ENCODE assay signal across 22 cellular contexts in the genomic region with DNA sequence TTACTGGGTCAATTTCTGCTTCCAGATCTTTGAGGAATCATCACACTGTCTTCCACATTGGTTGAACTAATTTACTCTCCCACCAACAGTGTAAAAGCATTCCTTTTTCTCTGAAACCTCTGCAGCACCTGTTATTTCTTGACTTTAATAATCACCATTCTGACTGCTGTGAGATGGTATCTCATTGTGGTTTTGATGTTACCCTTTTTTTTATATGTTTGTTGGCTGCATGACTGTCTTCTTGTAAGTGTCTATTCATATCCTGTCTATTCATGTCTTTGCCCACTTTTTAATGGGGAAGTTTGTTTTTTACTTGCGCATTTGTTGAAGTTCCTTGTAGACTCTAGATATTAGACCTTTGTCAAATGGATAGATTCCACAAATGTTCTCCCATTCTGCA.
DNase-seq lines count a peak whose midpoint lies in the region; ATAC-seq and TF ChIP-seq lines count a peak whose summit lies in the region.
"Had no signal": no experiment of that assay in that cellular context is flagged by ENCODE, and none has a peak within 500 bp of the region (broad histone marks: within the 10 kb centered on the region; RNA-seq: fewer than 3 reads in every experiment).

No MANE protein-coding gene starts in this region.

- H3K4me1 ChIP-seq in SK-N-SH (ENCODE audit: control insufficient read depth in 1 of 2, insufficient read depth in 2 of 2, low read depth in 1 of 2, low read length in 1 of 2) (peaks cover 0 to 5% of the 10 kb centered on the region in 2 experiments; a peak in 2 of 4 replicates), gastrocnemius medialis (no peaks in the 10 kb centered on the region)
- H3K4me1 ChIP-seq: BE2C, SJSA1 had no signal

- H3K9me3 ChIP-seq in SK-N-SH: no peaks in the 10 kb centered on the region
- H3K9me3 ChIP-seq in gastrocnemius medialis: no peaks in the 10 kb centered on the region
- H3K9me3 ChIP-seq: BE2C, SJSA1 had no signal

- POLR2A ChIA-PET in SK-N-SH (lab: Yijun Ruan, JAX): no interaction called here

- no peak overlapping the region for H3K9ac ChIP-seq in SK-N-SH

- H3K4me3 ChIP-seq in SK-N-SH (ENCODE audit: low read depth in 2 of 2, low read length in 1 of 2): no peak overlapping the region
- H3K4me3 ChIP-seq in fibroblast of mammary gland (ENCODE audit: control insufficient read depth, low read depth, low read length): no peak overlapping the region
- no peak overlapping the region for H3K4me3 ChIP-seq in skeletal muscle cell (ENCODE audit: low read depth, low read length)
- no peak overlapping the region for H3K4me3 ChIP-seq in gastrocnemius medialis
- H3K4me3 ChIP-seq: SJSA1 had no signal

- ATAC-seq in SK-N-SH treated with all-trans-retinoic acid at 6 μM for 48 hours (no peak), gastrocnemius medialis (no peak), HG02588 (IDR thresholded peaks at IDR 0.05; ENCODE audit: unreplicated experiment) (no peak), GM19324 (IDR thresholded peaks at IDR 0.05; ENCODE audit: low FRiP score, unreplicated experiment) (no peak)

- TF ChIP-seq POLR2A in gastrocnemius medialis (IDR thresholded peaks at IDR 0.05): no peak

- H3F3A ChIP-seq in SK-N-SH (replicated peaks; ENCODE audit: insufficient read depth): peaks cover 3% of the 10 kb centered on the region

- H3K9me2 ChIP-seq in SK-N-SH: no peaks in the 10 kb centered on the region

- no peaks in the 10 kb centered on the region for H4K20me1 ChIP-seq in SK-N-SH (ENCODE audit: insufficient read depth)

- no peaks in the 10 kb centered on the region for H3K79me2 ChIP-seq in SK-N-SH (ENCODE audit: insufficient read depth)

- intact Hi-C loops in gastrocnemius medialis (cut with DNase I; ENCODE audit: low total_unique reads): no loop called here

- DNase-seq in SK-N-SH (no peak), M059J (ENCODE audit: low read depth) (peak; percentile 20), fibroblast of mammary gland (ENCODE audit: low read depth) (peak; percentile 9), skeletal muscle cell (ENCODE audit: low read depth) (peak; percentile 8), gastrocnemius medialis (no peak)
- DNase-seq: 8988T; ACHN; BE2C; CD8-positive, alpha-beta memory T cell; DMS79 treated with DMSO at 0.1 percent for 48 hours; HCEC 1CT; KBM-7; NCI-H1092 treated with DMSO at 0.1 percent for 48 hours; NCI-H1436; NCI-H187; NCI-H446; NCI-H524 treated with DMSO at 0.1 percent for 48 hours; NCI-H774 had no signal

- H3K4me2 ChIP-seq in SK-N-SH: no peak overlapping the region

- H2AFZ ChIP-seq in SK-N-SH (ENCODE audit: low read depth): no peak overlapping the region

- TF ChIP-seq RAD21 in SK-N-SH (IDR thresholded peaks at IDR 0.05; ENCODE audit: low read length): no peak

- H3K36me3 ChIP-seq in SK-N-SH (replicated peaks in 1 of 2; ENCODE audit: control insufficient read depth in 1 of 2, insufficient read depth in 2 of 2, low read length in 1 of 2): peaks cover 3 to 25% of the 10 kb centered on the region in 2 experiments
- no peaks in the 10 kb centered on the region for H3K36me3 ChIP-seq in gastrocnemius medialis
- H3K36me3 ChIP-seq: BE2C had no signal

- TF ChIP-seq EP300 in SK-N-SH (IDR thresholded peaks at IDR 0.05; ENCODE audit: borderline replicate concordance in 1 of 2, low read depth in 1 of 2, low read length in 1 of 2): no peak

- in situ Hi-C loops in gastrocnemius medialis (cut with MboI; ENCODE audit: low sequenced_read_pairs in 4 of 4): no loop called here

- H3K27ac ChIP-seq in SK-N-SH (ENCODE audit: low read depth in 2 of 2, low read length in 1 of 2) (no peak overlapping the region), gastrocnemius medialis (no peak overlapping the region)
- H3K27ac ChIP-seq: SJSA1 had no signal

- no peak for TF ChIP-seq CTCF in SK-N-SH (IDR thresholded peaks at IDR 0.05)
- no peak for TF ChIP-seq CTCF in fibroblast of mammary gland (conservative IDR thresholded peaks at IDR 0.05; ENCODE audit: control insufficient read depth, insufficient read depth, low read depth, low read length)
- no peak for TF ChIP-seq CTCF in gastrocnemius medialis (IDR thresholded peaks at IDR 0.05 in 4 of 5, conservative IDR thresholded peaks at IDR 0.05 in 1 of 5)

- WGBS in SK-N-SH (ENCODE audit: low lambda C conversion rate): 100% methylated on average over 1 of the region's 1 CpG

- H3K27me3 ChIP-seq in SK-N-SH (ENCODE audit: insufficient read depth) (no peaks in the 10 kb centered on the region), gastrocnemius medialis (no peaks in the 10 kb centered on the region)
- H3K27me3 ChIP-seq: SJSA1 had no signal

- CTCF ChIA-PET in SK-N-SH (lab: Yijun Ruan, JAX): no interaction called here

TF ChIP-seq in SK-N-SH, 30 proteins besides CTCF, POLR2A, EP300 and RAD21:
- TF ChIP-seq, protein P1, sequence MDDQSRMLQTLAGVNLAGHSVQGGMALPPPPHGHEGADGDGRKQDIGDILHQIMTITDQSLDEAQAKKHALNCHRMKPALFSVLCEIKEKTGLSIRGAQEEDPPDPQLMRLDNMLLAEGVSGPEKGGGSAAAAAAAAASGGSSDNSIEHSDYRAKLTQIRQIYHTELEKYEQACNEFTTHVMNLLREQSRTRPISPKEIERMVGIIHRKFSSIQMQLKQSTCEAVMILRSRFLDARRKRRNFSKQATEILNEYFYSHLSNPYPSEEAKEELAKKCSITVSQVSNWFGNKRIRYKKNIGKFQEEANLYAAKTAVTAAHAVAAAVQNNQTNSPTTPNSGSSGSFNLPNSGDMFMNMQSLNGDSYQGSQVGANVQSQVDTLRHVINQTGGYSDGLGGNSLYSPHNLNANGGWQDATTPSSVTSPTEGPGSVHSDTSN (IDR thresholded peaks at IDR 0.05): peak; percentile 15; the same call in 1 of the 2 replicates
- no peak for TF ChIP-seq FOXM1 (IDR thresholded peaks at IDR 0.05; ENCODE audit: low read depth)
- peak; percentile 63 for TF ChIP-seq TCF12 (IDR thresholded peaks at IDR 0.05)
- no peak for TF ChIP-seq RFX5 (IDR thresholded peaks at IDR 0.05; ENCODE audit: low read length)

TF ChIP-seq in SK-N-SH treated with all-trans-retinoic acid at 6 μM for 48 hours, 23 proteins besides CTCF, POLR2A, EP300 and RAD21 (continues in another document):
- TF ChIP-seq TOX (CRISPR knock-in tag; IDR thresholded peaks at IDR 0.05; ENCODE audit: borderline replicate concordance) (no peak), CSDC2 (CRISPR knock-in tag; IDR thresholded peaks at IDR 0.05) (no peak), CREB5 (CRISPR knock-in tag; IDR thresholded peaks at IDR 0.05; ENCODE audit: low read depth) (no peak), ZNF8 (CRISPR knock-in tag; IDR thresholded peaks at IDR 0.05) (no peak), ZFP30 (CRISPR knock-in tag; IDR thresholded peaks at IDR 0.05) (no peak), OSR1 (CRISPR knock-in tag; IDR thresholded peaks at IDR 0.05) (no peak), SNAI2 (CRISPR knock-in tag; IDR thresholded peaks at IDR 0.05) (no peak), PATZ1 (CRISPR knock-in tag; IDR thresholded peaks at IDR 0.05; ENCODE audit: borderline replicate concordance) (no peak), GLIS3 (CRISPR knock-in tag; IDR thresholded peaks at IDR 0.05) (no peak), ISL1 (CRISPR knock-in tag; IDR thresholded peaks at IDR 0.05) (no peak), ZC3H10 (CRISPR knock-in tag; IDR thresholded peaks at IDR 0.05) (no peak)
- TF ChIP-seq, protein P2, sequence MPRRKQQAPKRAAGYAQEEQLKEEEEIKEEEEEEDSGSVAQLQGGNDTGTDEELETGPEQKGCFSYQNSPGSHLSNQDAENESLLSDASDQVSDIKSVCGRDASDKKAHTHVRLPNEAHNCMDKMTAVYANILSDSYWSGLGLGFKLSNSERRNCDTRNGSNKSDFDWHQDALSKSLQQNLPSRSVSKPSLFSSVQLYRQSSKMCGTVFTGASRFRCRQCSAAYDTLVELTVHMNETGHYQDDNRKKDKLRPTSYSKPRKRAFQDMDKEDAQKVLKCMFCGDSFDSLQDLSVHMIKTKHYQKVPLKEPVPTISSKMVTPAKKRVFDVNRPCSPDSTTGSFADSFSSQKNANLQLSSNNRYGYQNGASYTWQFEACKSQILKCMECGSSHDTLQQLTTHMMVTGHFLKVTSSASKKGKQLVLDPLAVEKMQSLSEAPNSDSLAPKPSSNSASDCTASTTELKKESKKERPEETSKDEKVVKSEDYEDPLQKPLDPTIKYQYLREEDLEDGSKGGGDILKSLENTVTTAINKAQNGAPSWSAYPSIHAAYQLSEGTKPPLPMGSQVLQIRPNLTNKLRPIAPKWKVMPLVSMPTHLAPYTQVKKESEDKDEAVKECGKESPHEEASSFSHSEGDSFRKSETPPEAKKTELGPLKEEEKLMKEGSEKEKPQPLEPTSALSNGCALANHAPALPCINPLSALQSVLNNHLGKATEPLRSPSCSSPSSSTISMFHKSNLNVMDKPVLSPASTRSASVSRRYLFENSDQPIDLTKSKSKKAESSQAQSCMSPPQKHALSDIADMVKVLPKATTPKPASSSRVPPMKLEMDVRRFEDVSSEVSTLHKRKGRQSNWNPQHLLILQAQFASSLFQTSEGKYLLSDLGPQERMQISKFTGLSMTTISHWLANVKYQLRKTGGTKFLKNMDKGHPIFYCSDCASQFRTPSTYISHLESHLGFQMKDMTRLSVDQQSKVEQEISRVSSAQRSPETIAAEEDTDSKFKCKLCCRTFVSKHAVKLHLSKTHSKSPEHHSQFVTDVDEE (CRISPR knock-in tag; IDR thresholded peaks at IDR 0.05): no peak

Comparison
In these comparisons a context has a peak if more than half of its experiments do, and no peak if none do; other contexts are left out.
1. DNase-seq: peak in M059J (single experiment), fibroblast of mammary gland (single experiment) and skeletal muscle cell (single experiment); none in SK-N-SH (single experiment) and gastrocnemius medialis (0 of 2).